Comparison of ENCODE assay signal across 8 cellular contexts in the genomic region with DNA sequence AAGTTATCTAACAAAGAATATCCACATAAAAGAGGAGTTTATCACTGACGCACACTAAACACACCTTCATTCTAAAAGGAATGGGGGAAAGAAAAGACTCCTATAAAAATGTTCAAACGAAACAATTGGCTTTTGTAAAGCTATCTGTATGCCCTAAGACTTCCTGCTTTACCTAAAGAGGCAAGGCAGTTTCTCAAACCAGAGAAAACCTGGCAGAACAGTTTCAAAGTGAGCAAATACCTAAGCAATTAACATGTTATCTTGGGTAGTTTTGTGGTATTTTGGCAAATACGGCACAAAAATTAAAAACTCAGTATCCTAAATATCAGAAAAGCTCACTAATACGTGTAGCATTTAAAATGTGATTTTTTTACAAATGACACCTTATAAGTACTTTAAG. TPM values are rescaled to one million over a fixed set of nuclear protein-coding genes. Genes with fewer than 3 reads are reported as not detected.
DNase-seq lines count a peak whose midpoint lies in the region; ATAC-seq and TF ChIP-seq lines count a peak whose summit lies in the region.

No MANE protein-coding gene starts in this region.

- H3K4me3 ChIP-seq in ACC112 (ENCODE audit: low read depth, low read length) = peak overlapping the region; percentile 94
- peak overlapping the region; percentile 68 to 73 for H3K4me3 ChIP-seq in tibial artery

- intact Hi-C loops in tibial artery (cut with DNase I; ENCODE audit: low total_unique reads) = no loop called here

- peak overlapping the region; percentile 96 for H3K9ac ChIP-seq in H9 (ENCODE audit: extremely low read depth, insufficient read length, low read length)

- no peaks in the 10 kb centered on the region for H3K9me3 ChIP-seq in H9 (ENCODE audit: control insufficient read depth, low read depth, low read length)
- H3K9me3 ChIP-seq in tibial artery = no peaks in the 10 kb centered on the region

- no peak overlapping the region for H2BK12ac ChIP-seq in H9 (ENCODE audit: insufficient read length, low read depth, low read length)

- no peak overlapping the region for H4K5ac ChIP-seq in H9 (ENCODE audit: insufficient read length, low read depth, low read length)

- peaks cover 17 to 24% of the 10 kb centered on the region in 2 experiments for H3K4me1 Mint-ChIP-seq in H9

- H2BK5ac ChIP-seq in H9 (ENCODE audit: insufficient read length, low read length) = no peak overlapping the region

- peaks cover 10% of the 10 kb centered on the region for H3K23me2 ChIP-seq in H9 (ENCODE audit: insufficient read length, low read depth, low read length, poor library complexity, severe bottlenecking)

- H3T11ph ChIP-seq in H9 (ENCODE audit: low read length) = no peak overlapping the region

- H2AK5ac ChIP-seq in H9 (ENCODE audit: insufficient read length, low read length) = no peak overlapping the region

- no peak overlapping the region for H2BK20ac ChIP-seq in H9 (ENCODE audit: low read depth, low read length, poor library complexity, severe bottlenecking)

- H3K27ac Mint-ChIP-seq in H9 = peak overlapping the region; percentile 63 to 100 (median 94); a peak in 4 of 7 replicates
- H3K27ac Mint-ChIP-seq in activated naive CD4-positive, alpha-beta T cell treated with anti-CD3 and anti-CD28 coated beads, Interleukin-2, amount 50 U/mL, for 72 hours = peak overlapping the region; percentile 99 to 100

- H3K4me3 Mint-ChIP-seq in H9 = peak overlapping the region; percentile 95 to 98

- ATAC-seq in activated naive CD4-positive, alpha-beta T cell treated with anti-CD3 and anti-CD28 coated beads, Interleukin-2, amount 50 U/mL, for 72 hours = no peak
- ATAC-seq in GM21576 (IDR thresholded peaks at IDR 0.05; ENCODE audit: unreplicated experiment) = no peak

- no peak overlapping the region for H3K4ac ChIP-seq in H9 (ENCODE audit: low read depth, low read length)

- no peak overlapping the region for H2BK15ac ChIP-seq in H9 (ENCODE audit: low read depth, low read length)

- H3K27ac ChIP-seq in ACC112 (ENCODE audit: low read depth, low read length) (peak overlapping the region; percentile 90; the same call in 1 of the 2 replicates), H9 (ENCODE audit: insufficient read length, low read depth, low read length) (no peak overlapping the region), tibial artery (peak overlapping the region; percentile 88 to 93)

- no peak overlapping the region for H3K18ac ChIP-seq in H9 (ENCODE audit: insufficient read length, low read depth, low read length)

- H2AFZ ChIP-seq in ACC112 (ENCODE audit: low read length, unreplicated experiment) = no peak overlapping the region
- H2AFZ ChIP-seq in H9 (ENCODE audit: low read length) = no peak overlapping the region

- no CpG with 5 or more reads among the region's 4 CpGs for WGBS in H9 (ENCODE audit: extremely low coverage, insufficient read length, low lambda C conversion rate)

- no peak overlapping the region for H2BK120ac ChIP-seq in H9 (ENCODE audit: low read depth, low read length, poor library complexity, severe bottlenecking)

- H3K4me1 ChIP-seq in ACC112 (ENCODE audit: control insufficient read depth, insufficient read depth, low read length, unreplicated experiment) (peaks cover 10% of the 10 kb centered on the region), H9 (ENCODE audit: insufficient read depth, low read length) (peaks cover 2% of the 10 kb centered on the region; the same call in 1 of the 2 replicates), tibial artery (peaks cover 0 to 51% (median 24%) of the 10 kb centered on the region in 4 donors)

- H3K79me2 ChIP-seq in ACC112 (ENCODE audit: control insufficient read depth, insufficient read depth, low read length, unreplicated experiment) (peaks cover 66% of the 10 kb centered on the region), H9 (ENCODE audit: insufficient read depth, low read length) (peaks cover 56% of the 10 kb centered on the region)

- no peaks in the 10 kb centered on the region; a peak in 3 of 5 replicates for H3K9me3 Mint-ChIP-seq in H9
- H3K9me3 Mint-ChIP-seq in activated naive CD4-positive, alpha-beta T cell treated with anti-CD3 and anti-CD28 coated beads, Interleukin-2, amount 50 U/mL, for 72 hours = no peaks in the 10 kb centered on the region

- DNase-seq in H9 (no peak), kidney tubule cell (ENCODE audit: low spot score) (peak; percentile 42), tibial artery (no peak), NCI-H510A treated with DMSO at 0.1 percent for 48 hours (lab: John Stamatoyannopoulos, UW) (no peak), OCI-M2 (lab: John Stamatoyannopoulos, UW; ENCODE audit: unreplicated experiment) (no peak)
- DNase-seq in activated naive CD4-positive, alpha-beta T cell treated with anti-CD3 and anti-CD28 coated beads, Interleukin-2, amount 50 U/mL, for 72 hours (ENCODE audit: low spot score in 2 of 2) = no peak

- no peak overlapping the region for H3K14ac ChIP-seq in H9 (ENCODE audit: insufficient read depth, low read length)

- H3K36me3 Mint-ChIP-seq in H9 (ENCODE audit: insufficient read depth in 1 of 3, low read depth in 3 of 3) = peaks cover 16 to 22% (median 21%) of the 10 kb centered on the region in 3 experiments
- H3K36me3 Mint-ChIP-seq in activated naive CD4-positive, alpha-beta T cell treated with anti-CD3 and anti-CD28 coated beads, Interleukin-2, amount 50 U/mL, for 72 hours = peaks cover 20 to 30% of the 10 kb centered on the region in 2 donors

- H3K4me2 ChIP-seq in H9 (ENCODE audit: insufficient read depth, insufficient read length, low read length) = peak overlapping the region; percentile 60

- no peaks in the 10 kb centered on the region for H3K27me3 Mint-ChIP-seq in H9 (ENCODE audit: low read depth)

- no peaks in the 10 kb centered on the region for H3K79me1 ChIP-seq in H9 (ENCODE audit: insufficient read depth, low read depth, low read length, poor library complexity, severe bottlenecking)

- no peaks in the 10 kb centered on the region for H4K20me1 ChIP-seq in H9 (ENCODE audit: control insufficient read depth, insufficient read depth, insufficient read length)

- no peak overlapping the region for H4K8ac ChIP-seq in H9 (replicated peaks; ENCODE audit: insufficient read length, low read depth, low read length)

- H3K56ac ChIP-seq in H9 (ENCODE audit: insufficient read length, low read depth, low read length) = no peak overlapping the region

- H3K36me3 ChIP-seq in ACC112 (ENCODE audit: insufficient read depth, low read length) (peaks cover 7% of the 10 kb centered on the region), tibial artery (peaks cover 2 to 12% (median 6%) of the 10 kb centered on the region in 3 donors)

- H3K27me3 ChIP-seq in ACC112 (ENCODE audit: insufficient read depth, low read length) = no peaks in the 10 kb centered on the region
- H3K27me3 ChIP-seq in H9 (ENCODE audit: insufficient read depth, low read length) = no peaks in the 10 kb centered on the region
- H3K27me3 ChIP-seq in tibial artery = no peaks in the 10 kb centered on the region

- no peak overlapping the region for H3K23ac ChIP-seq in H9 (ENCODE audit: insufficient read length, low read depth, low read length)

- H4K91ac ChIP-seq in H9 (ENCODE audit: insufficient read length, low read depth, low read length) = no peak overlapping the region

- TF ChIP-seq CTCF in H9 (conservative IDR thresholded peaks at IDR 0.05) (no peak), tibial artery (IDR thresholded peaks at IDR 0.05) (no peak)

RNA-seq across cellular contexts. Expression of a gene that starts 1.9 kb away (rescaled TPM):
- 158 and 164 TPM in 2 replicates for total RNA-seq in H9 (2021)
- 100 to 1,000 TPM; 107 to 118 TPM for total RNA-seq in activated naive CD4-positive, alpha-beta T cell treated with anti-CD3 and anti-CD28 coated beads, Interleukin-2, amount 50 U/mL, for 72 hours
